12 cellular contexts compared by ENCODE assay signal in genomic region chr3:63979093-63979492, GRCh38. TPM values are rescaled to one million over a fixed set of nuclear protein-coding genes. Genes with fewer than 3 reads are reported as not detected.
DNase-seq lines count a peak whose midpoint lies in the region; ATAC-seq, FAIRE-seq and TF ChIP-seq lines count a peak whose summit lies in the region.
"Had no signal": no experiment of that assay in that cellular context is flagged by ENCODE, and none has a peak within 500 bp of the region (broad histone marks: within the 10 kb centered on the region; RNA-seq: fewer than 3 reads in every experiment).

No MANE protein-coding gene starts in this region.

- WGBS in spleen, 5 donors, result 19 to 49% (median 29%) methylated on average over 5 of the region's 5 CpGs

- H3K36me3 Mint-ChIP-seq in activated CD8-positive, alpha-beta memory T cell treated with anti-CD3 and anti-CD28 coated beads, Interleukin-2, amount 10 ng/mL, durations not matched to agents 7 days and 5 days, result peaks cover 41% of the 10 kb centered on the region
- peaks cover 56% of the 10 kb centered on the region for H3K36me3 Mint-ChIP-seq in activated CD8-positive, alpha-beta T cell treated with anti-CD3 and anti-CD28 coated beads, Interleukin-2, amount 10 ng/mL, durations not matched to agents 7 days and 5 days (ENCODE audit: low read depth)

- no peaks in the 10 kb centered on the region for H3K9me3 Mint-ChIP-seq in activated CD8-positive, alpha-beta memory T cell treated with anti-CD3 and anti-CD28 coated beads, Interleukin-2, amount 10 ng/mL, durations not matched to agents 7 days and 5 days (ENCODE audit: low read depth)
- no peaks in the 10 kb centered on the region for H3K9me3 Mint-ChIP-seq in activated CD8-positive, alpha-beta T cell treated with anti-CD3 and anti-CD28 coated beads, Interleukin-2, amount 10 ng/mL, durations not matched to agents 7 days and 5 days (ENCODE audit: insufficient read depth)

- CTCF ChIA-PET in activated CD8-positive, alpha-beta memory T cell treated with anti-CD3 and anti-CD28 coated beads, Interleukin-2, amount 10 ng/mL, durations not matched to agents 7 days and 5 days (lab: Charles Lee), result interaction anchor here (1.1 to 6.1 kb wide), 8 partner anchors 10 to 67 kb away, joined by 3 to 35 read pairs (median 16); partner anchors contain the start of genes PSMD6 and SCAANT1
- CTCF ChIA-PET in activated CD8-positive, alpha-beta T cell treated with anti-CD3 and anti-CD28 coated beads, Interleukin-2, amount 10 ng/mL, durations not matched to agents 7 days and 5 days (lab: Charles Lee), result interaction anchor here (0.9 to 10.1 kb wide), 12 partner anchors 10 to 44 kb away, joined by 3 to 220 read pairs (median 5); partner anchors contain the start of gene PSMD6

- H3K27me3 ChIP-seq in foreskin keratinocyte, result no peaks in the 10 kb centered on the region
- H3K27me3 ChIP-seq in spleen (replicated peaks in 1 of 7), result no peaks in the 10 kb centered on the region
- H3K27me3 ChIP-seq: tibial artery had no signal

- H3K9me3 ChIP-seq in spleen, result no peaks in the 10 kb centered on the region
- H3K9me3 ChIP-seq: tibial artery had no signal

- intact Hi-C loops in spleen (cut with DNase I; ENCODE audit: low total_unique reads), result no loop called here

- DNase-seq in activated CD8-positive, alpha-beta memory T cell treated with anti-CD3 and anti-CD28 coated beads, Interleukin-2, amount 10 ng/mL, durations not matched to agents 7 days and 5 days, result peak; percentile 53
- DNase-seq in activated CD8-positive, alpha-beta memory T cell treated with anti-CD3 and anti-CD28 coated beads for 24 hours, result no peak
- DNase-seq in activated CD8-positive, alpha-beta T cell treated with anti-CD3 and anti-CD28 coated beads, Interleukin-2, amount 10 ng/mL, durations not matched to agents 7 days and 5 days, result peak; percentile 45
- DNase-seq in foreskin keratinocyte (peak; percentile 54 to 73), spleen (no peak), NCI-H2196 (lab: John Stamatoyannopoulos, UW; ENCODE audit: unreplicated experiment) (no peak), urothelium cell line (ENCODE audit: low spot score) (no peak)
- DNase-seq in stimulated activated CD4-positive, alpha-beta T cell treated with anti-CD3 and anti-CD28 coated beads, Interleukin-1b, Interleukin-23, amount 100 ng/mL, for 48 hours, result no peak
- DNase-seq: ACHN; activated CD8-positive, alpha-beta memory T cell treated with anti-CD3 and anti-CD28 coated beads, Interleukin-2, amount 50 U/mL, for 4 hours; NCI-H1105; tibial artery had no signal

- peak; percentile 26 for TF ChIP-seq CTCF in foreskin keratinocyte (conservative IDR thresholded peaks at IDR 0.05)
- no peak for TF ChIP-seq CTCF in spleen (IDR thresholded peaks at IDR 0.05 in 8 of 11, conservative IDR thresholded peaks at IDR 0.05 in 3 of 11)

- peaks cover 80% of the 10 kb centered on the region for H3K4me1 Mint-ChIP-seq in activated CD8-positive, alpha-beta memory T cell treated with anti-CD3 and anti-CD28 coated beads, Interleukin-2, amount 10 ng/mL, durations not matched to agents 7 days and 5 days
- peaks cover 73% of the 10 kb centered on the region for H3K4me1 Mint-ChIP-seq in activated CD8-positive, alpha-beta T cell treated with anti-CD3 and anti-CD28 coated beads, Interleukin-2, amount 10 ng/mL, durations not matched to agents 7 days and 5 days (ENCODE audit: low read depth)

- H3K27ac ChIP-seq in foreskin keratinocyte (peak overlapping the region; percentile 5), spleen (peak overlapping the region in 6 of 8 donors; percentile 22 to 85 (median 56))
- H3K27ac ChIP-seq: tibial artery had no signal

- ATAC-seq in activated CD8-positive, alpha-beta memory T cell treated with anti-CD3 and anti-CD28 coated beads, Interleukin-2, amount 10 ng/mL, durations not matched to agents 7 days and 5 days, result peak; percentile 76
- ATAC-seq in activated CD8-positive, alpha-beta T cell treated with anti-CD3 and anti-CD28 coated beads, Interleukin-2, amount 10 ng/mL, durations not matched to agents 7 days and 5 days, result peak; percentile 62
- peak; percentile 56 for ATAC-seq in foreskin keratinocyte

- POLR2A ChIA-PET in activated CD8-positive, alpha-beta T cell treated with anti-CD3 and anti-CD28 coated beads, Interleukin-2, amount 10 ng/mL, durations not matched to agents 7 days and 5 days (lab: Charles Lee), result interaction anchor here (1.4 to 4.8 kb wide), 3 partner anchors 11 to 67 kb away, joined by 5 to 55 read pairs (median 7); partner anchors contain the start of genes PSMD6 and SCAANT1

- H3K4me3 ChIP-seq in spleen, result peak overlapping the region in 2 of 8 donors; percentile 5 to 42
- H3K4me3 ChIP-seq: tibial artery had no signal

- peak overlapping the region; percentile 83 for H3K27ac Mint-ChIP-seq in activated CD8-positive, alpha-beta memory T cell treated with anti-CD3 and anti-CD28 coated beads, Interleukin-2, amount 10 ng/mL, durations not matched to agents 7 days and 5 days
- H3K27ac Mint-ChIP-seq in activated CD8-positive, alpha-beta T cell treated with anti-CD3 and anti-CD28 coated beads, Interleukin-2, amount 10 ng/mL, durations not matched to agents 7 days and 5 days, result peak overlapping the region; percentile 84

- no peak for FAIRE-seq in urothelium cell line (lab: Jason Lieb, UNC)

- no peak for TF ChIP-seq POLR2A in spleen (IDR thresholded peaks at IDR 0.05)

- H3K36me3 ChIP-seq in spleen, result peaks cover 2 to 50% (median 27%) of the 10 kb centered on the region in 6 donors

- H3K27me3 Mint-ChIP-seq in activated CD8-positive, alpha-beta memory T cell treated with anti-CD3 and anti-CD28 coated beads, Interleukin-2, amount 10 ng/mL, durations not matched to agents 7 days and 5 days, result no peaks in the 10 kb centered on the region
- no peaks in the 10 kb centered on the region for H3K27me3 Mint-ChIP-seq in activated CD8-positive, alpha-beta T cell treated with anti-CD3 and anti-CD28 coated beads, Interleukin-2, amount 10 ng/mL, durations not matched to agents 7 days and 5 days (ENCODE audit: low read depth)

- peak overlapping the region; percentile 66 for H3K4me3 Mint-ChIP-seq in activated CD8-positive, alpha-beta memory T cell treated with anti-CD3 and anti-CD28 coated beads, Interleukin-2, amount 10 ng/mL, durations not matched to agents 7 days and 5 days
- peak overlapping the region; percentile 65 for H3K4me3 Mint-ChIP-seq in activated CD8-positive, alpha-beta T cell treated with anti-CD3 and anti-CD28 coated beads, Interleukin-2, amount 10 ng/mL, durations not matched to agents 7 days and 5 days

- peaks cover 45% of the 10 kb centered on the region for H3K4me1 ChIP-seq in foreskin keratinocyte
- H3K4me1 ChIP-seq in spleen, result peaks cover 21 to 89% (median 58%) of the 10 kb centered on the region in 6 donors

RNA-seq across cellular contexts. Expression of gene PSMD6, which starts 44.2 kb away (rescaled TPM):
- 10 to 100 TPM; 68.0 to 94.9 TPM for total RNA-seq in activated CD8-positive, alpha-beta memory T cell treated with anti-CD3 and anti-CD28 coated beads, Interleukin-2, amount 10 ng/mL, durations not matched to agents 7 days and 5 days
- 10 to 100 TPM; 81.2 to 86.3 TPM for total RNA-seq in activated CD8-positive, alpha-beta T cell treated with anti-CD3 and anti-CD28 coated beads, Interleukin-2, amount 10 ng/mL, durations not matched to agents 7 days and 5 days
- total RNA-seq in foreskin keratinocyte (119 and 139 TPM in 2 replicates), spleen (10 to 100 TPM; 53.4 to 75.8 (median 60.4) TPM)
- polyA plus RNA-seq in foreskin keratinocyte (104 and 132 TPM in 2 replicates), spleen (10 to 100 TPM; 49.0 to 57.5 (median 52.7) TPM)

Comparison
In these comparisons a context has a peak if more than half of its experiments do, and no peak if none do; other contexts are left out.
1. DNase-seq: peak in activated CD8-positive, alpha-beta memory T cell treated with anti-CD3 and anti-CD28 coated beads, Interleukin-2, amount 10 ng/mL, durations not matched to agents 7 days and 5 days (single experiment), activated CD8-positive, alpha-beta T cell treated with anti-CD3 and anti-CD28 coated beads, Interleukin-2, amount 10 ng/mL, durations not matched to agents 7 days and 5 days (single experiment) and foreskin keratinocyte (2 of 2); none in activated CD8-positive, alpha-beta memory T cell treated with anti-CD3 and anti-CD28 coated beads for 24 hours (single experiment), spleen (single experiment), NCI-H2196 (single experiment), urothelium cell line (single experiment) and stimulated activated CD4-positive, alpha-beta T cell treated with anti-CD3 and anti-CD28 coated beads, Interleukin-1b, Interleukin-23, amount 100 ng/mL, for 48 hours (single experiment).
2. Peak in every context shown above with its lines, with median percentiles within 50 percentile points of each other: ATAC-seq.